In genomic region chr1:64117492-64117891, GRCh38 we compare ENCODE assay signal across 22 cellular contexts.
DNase-seq lines count a peak whose midpoint lies in the region; ATAC-seq, FAIRE-seq and TF ChIP-seq lines count a peak whose summit lies in the region.
"Had no signal": no experiment of that assay in that cellular context is flagged by ENCODE, and none has a peak within 500 bp of the region (broad histone marks: within the 10 kb centered on the region; RNA-seq: fewer than 3 reads in every experiment).

No MANE protein-coding gene starts in this region.

- H2BK15ac ChIP-seq in mesenchymal stem cell (ENCODE audit: low read depth, poor library complexity, severe bottlenecking) = no peak overlapping the region

- BruUV-seq in HepG2 (replicated peaks; lab: Mats Ljungman, UMichigan) = no TSS peak

- H2BK5ac ChIP-seq in mesenchymal stem cell (ENCODE audit: low read depth, low read length, poor library complexity, severe bottlenecking) = no peak overlapping the region

- no peaks in the 10 kb centered on the region for H3K27me3 Mint-ChIP-seq in endodermal cell (ENCODE audit: insufficient read depth)
- H3K27me3 Mint-ChIP-seq: CD4-positive, alpha-beta T cell had no signal

- CTCF ChIA-PET in HepG2 (lab: Yijun Ruan, JAX; ENCODE audit: low intra/inter-chr PET ratio, low total read pairs) = no interaction called here

- WGBS in HepG2 (ENCODE audit: low lambda C conversion rate) = 50% methylated on average over 1 of the region's 1 CpG
- WGBS in right lobe of liver (ENCODE audit: insufficient coverage, low coverage, low lambda C conversion rate, missing lambda C conversion rate) = 67% methylated on average over 1 of the region's 1 CpG
- 48% methylated on average over 1 of the region's 1 CpG; no CpG with 5 or more reads in 1 of the 2 experiments for WGBS in endodermal cell (ENCODE audit: insufficient coverage in 1 of 2, insufficient read length in 1 of 2), 2 experiments
- WGBS in mesenchymal stem cell = 45% methylated on average over 1 of the region's 1 CpG

- DNase-seq in HepG2 (ENCODE audit: low spot score) (no peak), right lobe of liver (no peak), endodermal cell (peak; percentile 8), mesenchymal stem cell (no peak), GM20000 (ENCODE audit: low spot score) (no peak)
- DNase-seq: AML-193; Caco-2; Calu3; CD4-positive, alpha-beta T cell; CD8-positive, alpha-beta T cell; DMS79 treated with DMSO at 0.1 percent for 48 hours; GF-D8 had no signal

- H3K4me3 ChIP-seq in HepG2 (replicated peaks in 1 of 3; ENCODE audit: insufficient read depth in 1 of 3, low read depth in 2 of 3, low read length in 3 of 3) (no peak overlapping the region), right lobe of liver (no peak overlapping the region), endodermal cell (ENCODE audit: low read length) (no peak overlapping the region), mesenchymal stem cell (ENCODE audit: insufficient read depth in 1 of 2, low read depth in 1 of 2, low read length in 2 of 2) (no peak overlapping the region)
- H3K4me3 ChIP-seq: A549; BLaER1 treated with 17β-estradiol and CSF1 and Interleukin-3, amounts not matched to agents 10 nM and 100 nM had no signal

- H3K79me2 ChIP-seq in HepG2 (ENCODE audit: insufficient read depth, low read length) = no peaks in the 10 kb centered on the region

- peaks cover 1% of the 10 kb centered on the region for H3K79me1 ChIP-seq in mesenchymal stem cell (replicated peaks; ENCODE audit: low read length, poor library complexity, severe bottlenecking)

- in situ Hi-C loops in HepG2 (cut with HindIII; ENCODE audit: extremely low pct_ligation_motif_present, low pct_unique_long_range_greater_than_20kb) = no loop called here

- no peak for FAIRE-seq in HepG2 (lab: Jason Lieb, UNC)
- FAIRE-seq: A549, D721Med, G401.6, GM12891, GM19239 had no signal

- no peak for ATAC-seq in HepG2
- ATAC-seq in right lobe of liver = no peak
- no peak for ATAC-seq in GM19023 (IDR thresholded peaks at IDR 0.05; ENCODE audit: unreplicated experiment)
- ATAC-seq: A549; CD8-positive, alpha-beta T cell had no signal

- no peaks in the 10 kb centered on the region for H3K9me3 Mint-ChIP-seq in endodermal cell
- H3K9me3 Mint-ChIP-seq: CD4-positive, alpha-beta T cell; CD8-positive, alpha-beta T cell had no signal

- H3K27ac Mint-ChIP-seq in endodermal cell = no peak overlapping the region
- H3K27ac Mint-ChIP-seq: B cell; CD4-positive, alpha-beta T cell; CD8-positive, alpha-beta T cell had no signal

- no peak for TF ChIP-seq RAD21 in HepG2 (CRISPR knock-in tag; IDR thresholded peaks at IDR 0.05)

- H2BK120ac ChIP-seq in mesenchymal stem cell (ENCODE audit: low read depth, low read length) = no peak overlapping the region

- no peak overlapping the region for H3K14ac ChIP-seq in mesenchymal stem cell (ENCODE audit: low read length in 2 of 2)

- no peak overlapping the region for H4K91ac ChIP-seq in mesenchymal stem cell (ENCODE audit: low read length)

- POLR2A ChIA-PET in HepG2 (lab: Yijun Ruan, JAX) = no interaction called here

- TF ChIP-seq POLR2A in HepG2 (IDR thresholded peaks at IDR 0.05; ENCODE audit: insufficient read depth in 1 of 2, low read depth in 2 of 2, low read length in 2 of 2) (no peak), right lobe of liver (IDR thresholded peaks at IDR 0.05) (no peak)

- H3K4me2 ChIP-seq in HepG2 (ENCODE audit: low read depth, low read length) = no peak overlapping the region
- no peak overlapping the region for H3K4me2 ChIP-seq in mesenchymal stem cell (ENCODE audit: low read length, poor library complexity, severe bottlenecking)
- H3K4me2 ChIP-seq: A549; BLaER1 treated with 17β-estradiol and CSF1 and Interleukin-3, amounts not matched to agents 10 nM and 100 nM had no signal

- no peak overlapping the region for H3K4ac ChIP-seq in mesenchymal stem cell (ENCODE audit: low read depth in 1 of 2, low read length in 2 of 2)

- H3K9ac ChIP-seq in HepG2 (ENCODE audit: insufficient read depth, low read depth, low read length) (no peak overlapping the region), endodermal cell (ENCODE audit: extremely low read depth, low read length, poor library complexity, severe bottlenecking) (no peak overlapping the region), mesenchymal stem cell (ENCODE audit: low read length) (no peak overlapping the region)
- H3K9ac ChIP-seq: BLaER1 treated with 17β-estradiol and CSF1 and Interleukin-3, amounts not matched to agents 10 nM and 100 nM had no signal

- H2BK12ac ChIP-seq in mesenchymal stem cell (ENCODE audit: low read length in 2 of 2) = no peak overlapping the region

- H3K27ac ChIP-seq in HepG2 (ENCODE audit: extremely low read length, insufficient read depth, low read length) (no peak overlapping the region), right lobe of liver (no peak overlapping the region), endodermal cell (ENCODE audit: low read depth, low read length) (no peak overlapping the region), mesenchymal stem cell (ENCODE audit: low read length, poor library complexity, severe bottlenecking) (no peak overlapping the region)
- H3K27ac ChIP-seq: 22Rv1; A549; BLaER1 treated with 17β-estradiol and CSF1 and Interleukin-3, amounts not matched to agents 10 nM and 100 nM; C4-2B had no signal

- intact Hi-C loops in HepG2 (cut with micrococcal nuclease; ENCODE audit: unreplicated experiment) = no loop called here
- intact Hi-C loops in right lobe of liver (cut with DNase I) = no loop called here

- H3K36me3 ChIP-seq in HepG2 (replicated peaks in 1 of 2; ENCODE audit: control insufficient read depth in 1 of 2, insufficient read depth in 2 of 2, low read length in 2 of 2) (no peaks in the 10 kb centered on the region), right lobe of liver (no peaks in the 10 kb centered on the region), endodermal cell (ENCODE audit: control insufficient read depth, insufficient read depth, low read length) (no peaks in the 10 kb centered on the region), mesenchymal stem cell (ENCODE audit: control insufficient read depth in 1 of 2, insufficient read depth in 2 of 2, low read depth in 1 of 2, low read length in 2 of 2) (no peaks in the 10 kb centered on the region)
- H3K36me3 ChIP-seq: BLaER1 treated with 17β-estradiol and CSF1 and Interleukin-3, amounts not matched to agents 10 nM and 100 nM had no signal

- no peaks in the 10 kb centered on the region for H4K20me1 ChIP-seq in HepG2 (ENCODE audit: insufficient read depth, low read length)
- H4K20me1 ChIP-seq: BLaER1 treated with 17β-estradiol and CSF1 and Interleukin-3, amounts not matched to agents 10 nM and 100 nM had no signal

- H3K36me3 Mint-ChIP-seq in endodermal cell (ENCODE audit: low read depth) = no peaks in the 10 kb centered on the region
- H3K36me3 Mint-ChIP-seq: CD8-positive, alpha-beta T cell had no signal

- H3K23ac ChIP-seq in mesenchymal stem cell (ENCODE audit: low read length in 2 of 2) = no peak overlapping the region

- H2AFZ ChIP-seq in HepG2 (ENCODE audit: low read length) (no peak overlapping the region), mesenchymal stem cell (ENCODE audit: low read depth, low read length) (no peak overlapping the region)

- no peak overlapping the region for H3K18ac ChIP-seq in mesenchymal stem cell (ENCODE audit: low read depth in 1 of 2, low read length in 2 of 2)

- no peaks in the 10 kb centered on the region for H3K4me1 ChIP-seq in HepG2 (ENCODE audit: insufficient read depth, low read length)
- no peaks in the 10 kb centered on the region for H3K4me1 ChIP-seq in right lobe of liver
- H3K4me1 ChIP-seq in endodermal cell (ENCODE audit: control insufficient read depth, insufficient read depth, low read length) = peaks cover 5% of the 10 kb centered on the region
- peaks cover 6% of the 10 kb centered on the region for H3K4me1 ChIP-seq in mesenchymal stem cell (ENCODE audit: control insufficient read depth, insufficient read depth, low read depth, low read length)
- H3K4me1 ChIP-seq: A549; BLaER1 treated with 17β-estradiol and CSF1 and Interleukin-3, amounts not matched to agents 10 nM and 100 nM; Caco-2 had no signal

- TF ChIP-seq CTCF in HepG2 (CRISPR knock-in tag; IDR thresholded peaks at IDR 0.05) (no peak), right lobe of liver (IDR thresholded peaks at IDR 0.05) (no peak), endodermal cell (conservative IDR thresholded peaks at IDR 0.05) (no peak), GM20000 (IDR thresholded peaks at IDR 0.05; ENCODE audit: extremely low read depth, missing control alignments) (no peak)

- no peak overlapping the region for H4K8ac ChIP-seq in mesenchymal stem cell (ENCODE audit: low read length)

- peak overlapping the region; percentile 22 for H2AK5ac ChIP-seq in mesenchymal stem cell (ENCODE audit: low read length, severe bottlenecking)

- H3K9me3 ChIP-seq in HepG2 (ENCODE audit: low read length) (no peaks in the 10 kb centered on the region), right lobe of liver (no peaks in the 10 kb centered on the region), endodermal cell (ENCODE audit: control insufficient read depth, low read length) (no peaks in the 10 kb centered on the region), mesenchymal stem cell (ENCODE audit: control insufficient read depth, low read length) (no peaks in the 10 kb centered on the region)
- H3K9me3 ChIP-seq: A549; BLaER1 treated with 17β-estradiol and CSF1 and Interleukin-3, amounts not matched to agents 10 nM and 100 nM; Caco-2 had no signal

- peaks cover 8% of the 10 kb centered on the region for H3K4me1 Mint-ChIP-seq in endodermal cell
- H3K4me1 Mint-ChIP-seq: B cell had no signal

- TF ChIP-seq EP300 in HepG2 (IDR thresholded peaks at IDR 0.05; ENCODE audit: low read depth in 2 of 2, low read length in 2 of 2) = no peak
- TF ChIP-seq EP300 in HepG2 (CRISPR knock-in tag; IDR thresholded peaks at IDR 0.05; ENCODE audit: borderline replicate concordance) = no peak

- no peak overlapping the region for H3K4me3 Mint-ChIP-seq in endodermal cell
- H3K4me3 Mint-ChIP-seq: B cell; CD4-positive, alpha-beta T cell; CD8-positive, alpha-beta T cell had no signal

- H3K27me3 ChIP-seq in HepG2 (ENCODE audit: control insufficient read depth in 1 of 2, insufficient read depth in 2 of 2, low read length in 2 of 2) = no peaks in the 10 kb centered on the region
- H3K27me3 ChIP-seq in right lobe of liver = no peaks in the 10 kb centered on the region
- H3K27me3 ChIP-seq in endodermal cell (ENCODE audit: control insufficient read depth, insufficient read depth, low read length, poor library complexity, severe bottlenecking) = no peaks in the 10 kb centered on the region
- H3K27me3 ChIP-seq in mesenchymal stem cell (ENCODE audit: control insufficient read depth in 1 of 2, insufficient read depth in 1 of 2, low read length in 2 of 2) = no peaks in the 10 kb centered on the region
- H3K27me3 ChIP-seq: BLaER1 treated with 17β-estradiol and CSF1 and Interleukin-3, amounts not matched to agents 10 nM and 100 nM had no signal

TF ChIP-seq in HepG2, 621 proteins besides CTCF, POLR2A, EP300 and RAD21:
- peak; percentile 65 for TF ChIP-seq ZNF629 (CRISPR knock-in tag; conservative IDR thresholded peaks at IDR 0.05)
- TF ChIP-seq TBX2 (CRISPR knock-in tag; IDR thresholded peaks at IDR 0.05; ENCODE audit: borderline replicate concordance) = no peak
- TF ChIP-seq TEAD2 (CRISPR knock-in tag; IDR thresholded peaks at IDR 0.05) = no peak
TF ChIP-seq in HepG2: peak in this region for 1.
